8 cellular contexts compared by ENCODE assay signal in genomic region chr7:87875151-87876039, GRCh38. TPM values are rescaled to one million over a fixed set of nuclear protein-coding genes. Genes with fewer than 3 reads are reported as not detected.
DNase-seq lines count a peak whose midpoint lies in the region; ATAC-seq and TF ChIP-seq lines count a peak whose summit lies in the region.

No MANE protein-coding gene starts in this region.

- TF ChIP-seq CTCF in HL-60 (IDR thresholded peaks at IDR 0.05; ENCODE audit: insufficient read depth, low read length) (no peak), VCaP (conservative IDR thresholded peaks at IDR 0.05) (no peak), fibroblast of villous mesenchyme (IDR thresholded peaks at IDR 0.05; ENCODE audit: insufficient read depth, low read depth, low read length) (no peak), ovary (IDR thresholded peaks at IDR 0.05) (no peak)

- TF ChIP-seq POLR2A in ovary (IDR thresholded peaks at IDR 0.05): no peak

- intact Hi-C loops in ovary (cut with DNase I): no loop called here

- H3K36me3 ChIP-seq in ovary: no peaks in the 10 kb centered on the region

- H3K27ac ChIP-seq in HL-60 (replicated peaks) (peak overlapping the region; percentile 91), VCaP (peak overlapping the region; percentile 97), ovary (peak overlapping the region; percentile 78 to 90)

- H3K9me3 ChIP-seq in ovary: peaks cover 0 to 7% of the 10 kb centered on the region in 2 donors

- 4 to 6% (median 4%) methylated on average over 22 to 35 of the region's 35 CpGs for WGBS in ovary, 3 donors

- TF ChIP-seq EP300 in ovary (IDR thresholded peaks at IDR 0.05): no peak

- peak; percentile 14 for ATAC-seq in GM21390 (IDR thresholded peaks at IDR 0.05; ENCODE audit: unreplicated experiment)

- peaks cover 3% of the 10 kb centered on the region for H3K4me1 ChIP-seq in ovary (ENCODE audit: insufficient read depth)

- H3K4me3 ChIP-seq in HL-60 (replicated peaks; ENCODE audit: insufficient read depth, low read length) (peak overlapping the region; percentile 81), fibroblast of villous mesenchyme (ENCODE audit: low read depth, low read length) (peak overlapping the region; percentile 87), ovary (peak overlapping the region; percentile 54)

- H3K27me3 ChIP-seq in HL-60 (ENCODE audit: insufficient read depth, poor library complexity, severe bottlenecking) (no peaks in the 10 kb centered on the region), ovary (no peaks in the 10 kb centered on the region)

- DNase-seq in NCI-H1105 (lab: John Stamatoyannopoulos, UW): peak; percentile 46
- DNase-seq in NCI-H1105 treated with DMSO at 0.1 percent for 48 hours (lab: John Stamatoyannopoulos, UW): no peak
- DNase-seq in HL-60 (ENCODE audit: low read depth in 1 of 2, low spot score in 1 of 2): peak in 1 of 2 experiments; percentile 6
- DNase-seq in fibroblast of villous mesenchyme (ENCODE audit: low read depth): peak; percentile 19
- no peak for DNase-seq in ovary
- no peak for DNase-seq in DMS114 treated with DMSO at 0.1 percent for 48 hours (lab: John Stamatoyannopoulos, UW; ENCODE audit: unreplicated experiment)

RNA-seq across cellular contexts. Expression of gene SLC25A40, which starts 0.8 kb away (rescaled TPM):
- total RNA-seq in fibroblast of villous mesenchyme: 8.4 and 13.8 TPM in 2 replicates
- 10 to 100 TPM; 10.4 to 27.1 (median 23.1) TPM for total RNA-seq in ovary
- 10 to 100 TPM in 1 of 2 donors, 1 to 10 TPM in 1; 9.8 to 17.0 TPM for polyA plus RNA-seq in ovary

RNA-seq across cellular contexts. Expression of gene DBF4, which starts 0.9 kb away (rescaled TPM):
- total RNA-seq in fibroblast of villous mesenchyme (20.6 and 31.1 TPM in 2 replicates), ovary (10 to 100 TPM in 6 of 7 donors, 1 to 10 TPM in 1; 9.7 to 18.3 (median 12.7) TPM)
- 1 to 10 TPM; 5.4 to 6.2 TPM for polyA plus RNA-seq in ovary

RNA-seq across cellular contexts. Expression of gene ADAM22, which starts 58.7 kb away (rescaled TPM):
- total RNA-seq in fibroblast of villous mesenchyme (0.64 and 1.3 TPM in 2 replicates), ovary (10 to 100 TPM in 1 of 7 donors, 1 to 10 TPM in 6; 3.4 to 18.0 (median 5.5) TPM)
- 10 to 100 TPM in 1 of 2 donors, 1 to 10 TPM in 1; 1.0 to 10.0 TPM for polyA plus RNA-seq in ovary

Comparison
In these comparisons a context has a peak if more than half of its experiments do, and no peak if none do; other contexts are left out.
1. DNase-seq: peak in NCI-H1105 (single experiment) and fibroblast of villous mesenchyme (single experiment); none in NCI-H1105 treated with DMSO at 0.1 percent for 48 hours (single experiment), ovary (0 of 5) and DMS114 treated with DMSO at 0.1 percent for 48 hours (single experiment).
2. Peak in every context shown above with its lines, with median percentiles within 50 percentile points of each other: H3K27ac ChIP-seq and H3K4me3 ChIP-seq.